Comparison of ENCODE assay signal across 22 cellular contexts in genomic region chrX:71612256-71612655, GRCh38. TPM values are rescaled to one million over a fixed set of nuclear protein-coding genes. Genes with fewer than 3 reads are reported as not detected.
"Had no signal": no experiment of that assay in that cellular context is flagged by ENCODE, and none has a peak within 500 bp of the region (broad histone marks: within the 10 kb centered on the region; RNA-seq: fewer than 3 reads in every experiment).

No MANE protein-coding gene starts in this region.

- H3K4me3 ChIP-seq: heart left ventricle, lung, right atrium auricular region, suprapubic skin, thyroid gland, upper lobe of right lung, vagina had no signal

- H3K4me1 ChIP-seq: right atrium auricular region, suprapubic skin, thyroid gland, upper lobe of right lung, vagina had no signal

- H3K4me1 Mint-ChIP-seq: endodermal cell had no signal

- H3K9me3 ChIP-seq: heart left ventricle, right atrium auricular region, suprapubic skin, thyroid gland, upper lobe of right lung, vagina had no signal

- H3K9me3 Mint-ChIP-seq: dendritic cell treated with granulocyte-macrophage colony-stimulating factor and Interleukin-4, amounts not matched to agents 40 ng/mL and 50 ng/mL, for 4 days had no signal

- ATAC-seq: heart left ventricle; left colon; left ventricle myocardium superior; stimulated activated naive CD8-positive, alpha-beta T cell treated with anti-CD3 and anti-CD28 coated beads, Interleukin-15, Interleukin-2, amounts not matched to agents 100 U/mL and 50 U/mL, for 24 hours; upper lobe of right lung had no signal

- H3K27ac Mint-ChIP-seq: dendritic cell treated with granulocyte-macrophage colony-stimulating factor and Interleukin-4, amounts not matched to agents 40 ng/mL and 50 ng/mL, for 4 days; endodermal cell; nephron progenitor cell had no signal

- DNase-seq: effector CD4-positive, alpha-beta T cell; endodermal cell; foreskin melanocyte; heart left ventricle; hippocampal formation; left colon; left ventricle myocardium superior; mesendoderm; naive B cell; nephron progenitor cell; small intestine; stimulated activated CD4-positive, alpha-beta T cell treated with anti-CD3 and anti-CD28 coated beads, Interleukin-2, amount 100 ng/mL, for 48 hours; stimulated activated naive CD8-positive, alpha-beta T cell treated with anti-CD3 and anti-CD28 coated beads, Interleukin-15, Interleukin-2, amounts not matched to agents 100 U/mL and 50 U/mL, for 24 hours; thyroid gland; upper lobe of right lung had no signal

- H3K4me3 Mint-ChIP-seq: dendritic cell treated with granulocyte-macrophage colony-stimulating factor and Interleukin-4, amounts not matched to agents 40 ng/mL and 50 ng/mL, for 4 days; endodermal cell; nephron progenitor cell had no signal

- H3K27me3 Mint-ChIP-seq: dendritic cell treated with granulocyte-macrophage colony-stimulating factor and Interleukin-4, amounts not matched to agents 40 ng/mL and 50 ng/mL, for 4 days had no signal

- H3K27me3 ChIP-seq: heart left ventricle, right atrium auricular region, suprapubic skin, thyroid gland, upper lobe of right lung, vagina had no signal

- H3K27ac ChIP-seq: heart left ventricle, right atrium auricular region, suprapubic skin, thyroid gland, upper lobe of right lung, vagina had no signal

RNA-seq across cellular contexts. Expression of gene CXCR3, which starts 6.1 kb away (rescaled TPM):
- total RNA-seq: endodermal cell, kidney epithelial cell, omental fat pad, vagina had no signal
